In genomic region chr16:84302111-84302954, GRCh38 we compare ENCODE assay signal across 20 cellular contexts. TPM values are rescaled to one million over a fixed set of nuclear protein-coding genes. Genes with fewer than 3 reads are reported as not detected.
A peak's percentile ranks its signal among the peaks of the same experiment; 100 is the strongest.
DNase-seq lines count a peak whose midpoint lies in the region; ATAC-seq, FAIRE-seq and TF ChIP-seq lines count a peak whose summit lies in the region.
"Had no signal": no experiment of that assay in that cellular context is flagged by ENCODE, and none has a peak within 500 bp of the region (broad histone marks: within the 10 kb centered on the region; RNA-seq: fewer than 3 reads in every experiment).

No MANE protein-coding gene starts in this region.

- H3K9me3 ChIP-seq in AG04450 (ENCODE audit: control insufficient read depth, insufficient read depth, low read length) = no peaks in the 10 kb centered on the region; the same call in 1 of the 2 replicates
- no peaks in the 10 kb centered on the region for H3K9me3 ChIP-seq in kidney (ENCODE audit: control insufficient read depth in 1 of 2, low read length in 2 of 2)
- H3K9me3 ChIP-seq in sigmoid colon = no peaks in the 10 kb centered on the region
- no peaks in the 10 kb centered on the region for H3K9me3 ChIP-seq in thyroid gland
- H3K9me3 ChIP-seq: MG63 had no signal

- intact Hi-C loops in kidney (cut with DNase I) = no loop called here
- intact Hi-C loops in sigmoid colon (cut with DNase I) = no loop called here
- intact Hi-C loops in thyroid gland (cut with DNase I) = no loop called here

- H3K4me1 ChIP-seq in kidney (ENCODE audit: control insufficient read depth in 1 of 2, insufficient read depth in 1 of 2, low read depth in 1 of 2, low read length in 2 of 2) (peaks cover 5 to 6% of the 10 kb centered on the region in 2 donors), sigmoid colon (peaks cover 0 to 78% (median 77%) of the 10 kb centered on the region in 4 donors), thyroid gland (no peaks in the 10 kb centered on the region)

- DNase-seq in AG04450 (ENCODE audit: low read depth, low spot score) (no peak), caudate nucleus (lab: John Stamatoyannopoulos, UW) (peak in 15 of 61 donors; percentile 6 to 69 (median 30)), kidney (peak; percentile 61), sigmoid colon (no peak), thyroid gland (no peak), omental fat pad (ENCODE audit: low spot score) (no peak), 8988T (no peak)
- DNase-seq: activated CD8-positive, alpha-beta memory T cell treated with anti-CD3 and anti-CD28 coated beads for 24 hours; CD4-positive, CD25-positive, alpha-beta regulatory T cell; DND-41; MG63; naive B cell; NCI-H2029 treated with DMSO at 0.1 percent for 48 hours; NCI-H524 treated with DMSO at 0.1 percent for 48 hours; right cardiac atrium; stimulated activated CD4-positive, alpha-beta T cell treated with anti-CD3 and anti-CD28 coated beads, Interleukin-4, amount 100 ng/mL, for 1 hour; stimulated activated CD8-positive, alpha-beta memory T cell treated with anti-CD3 and anti-CD28 coated beads, Interleukin-4, amount 100 ng/mL, for 48 hours had no signal

- H3K4me3 ChIP-seq in AG04450 (ENCODE audit: low read depth, low read length) = no peak overlapping the region
- H3K4me3 ChIP-seq in kidney (ENCODE audit: low read length in 2 of 2) = no peak overlapping the region
- H3K4me3 ChIP-seq in sigmoid colon = no peak overlapping the region
- no peak overlapping the region for H3K4me3 ChIP-seq in thyroid gland (replicated peaks in 1 of 3)
- H3K4me3 ChIP-seq: MG63 had no signal

- CTCF ChIA-PET in AG04450 (lab: Charles Lee) = interaction anchor here (0.7 to 4.6 kb wide), 3 partner anchors 25 to 220 kb away, joined by 3 to 20 read pairs (median 8); partner anchors contain the start of gene TAF1C

- H3K27ac ChIP-seq in AG04450 (ENCODE audit: low read depth, low read length) (peak overlapping the region; percentile 87), caudate nucleus (ENCODE audit: low read depth, low read length) (peak overlapping the region; percentile 79), kidney (ENCODE audit: low read depth in 2 of 2, low read length in 2 of 2) (peak overlapping the region; percentile 73 to 79), sigmoid colon (peak overlapping the region; percentile 75 to 94 (median 88)), thyroid gland (peak overlapping the region in 1 of 3 donors; percentile 35)
- H3K27ac ChIP-seq: epithelial cell of prostate had no signal

- peak overlapping the region in 1 of 2 donors; percentile 27 for H3K9ac ChIP-seq in kidney (ENCODE audit: low read length in 2 of 2)

- POLR2A ChIA-PET in AG04450 (lab: Yijun Ruan, JAX) = interaction anchor here (0.7 to 1.2 kb wide), 2 partner anchors 16 to 57 kb away, joined by 4 to 8 read pairs; no protein-coding TSS in a partner anchor

- TF ChIP-seq EP300 in sigmoid colon (IDR thresholded peaks at IDR 0.05) = no peak

- TF ChIP-seq CTCF in AG04450 (IDR thresholded peaks at IDR 0.05; ENCODE audit: low read depth, low read length) = no peak
- TF ChIP-seq CTCF in kidney (IDR thresholded peaks at IDR 0.05; ENCODE audit: borderline replicate concordance, extremely low read depth, insufficient read depth) = no peak
- no peak for TF ChIP-seq CTCF in sigmoid colon (IDR thresholded peaks at IDR 0.05)
- TF ChIP-seq CTCF in thyroid gland (IDR thresholded peaks at IDR 0.05) = no peak
- no peak for TF ChIP-seq CTCF in omental fat pad (IDR thresholded peaks at IDR 0.05)

- peaks cover 8% of the 10 kb centered on the region for H3K27me3 ChIP-seq in AG04450 (ENCODE audit: control insufficient read depth, insufficient read depth, low read length)
- H3K27me3 ChIP-seq in sigmoid colon = no peaks in the 10 kb centered on the region
- no peaks in the 10 kb centered on the region for H3K27me3 ChIP-seq in thyroid gland
- H3K27me3 ChIP-seq: MG63 had no signal

- no peak for FAIRE-seq in kidney (lab: Jason Lieb, UNC)

- ATAC-seq in HG02759 (IDR thresholded peaks at IDR 0.05; ENCODE audit: unreplicated experiment) = no peak
- no peak for ATAC-seq in omental fat pad (ENCODE audit: low FRiP score)
- ATAC-seq: activated T-helper 17 cell treated with anti-CD3 and anti-CD28 coated beads, Interleukin-2, amount 50 U/mL, for 72 hours had no signal

- whole genome bisulfite sequencing in sigmoid colon, 2 donors = 65 to 73% methylated on average over 28 of the region's 28 CpGs
- WGBS in thyroid gland, 2 donors = 67 to 68% methylated on average over 28 of the region's 28 CpGs

- TF ChIP-seq POLR2A in sigmoid colon (IDR thresholded peaks at IDR 0.05) (no peak), thyroid gland (IDR thresholded peaks at IDR 0.05) (no peak)

- no peaks in the 10 kb centered on the region for H3K36me3 ChIP-seq in kidney (ENCODE audit: control insufficient read depth in 1 of 2, insufficient read depth in 2 of 2, low read length in 2 of 2)
- H3K36me3 ChIP-seq in sigmoid colon = no peaks in the 10 kb centered on the region
- H3K36me3 ChIP-seq in thyroid gland = no peaks in the 10 kb centered on the region
- H3K36me3 ChIP-seq: MG63 had no signal

RNA-seq across cellular contexts. Expression of gene WFDC1, which starts 7.7 kb away (rescaled TPM):
- polyA plus RNA-seq in AG04450 (2011; rRNA removed) = 19.9 and 21.0 TPM in 2 replicates
- polyA minus RNA-seq in AG04450 (2011; rRNA and poly(A)+ RNA removed) = 8.5 and 9.1 TPM in 2 replicates
- 11.1 TPM for total RNA-seq in kidney
- 34.8 TPM for polyA plus RNA-seq in kidney (ENCODE audit: insufficient read depth, low read depth, low replicate concordance)
- 100 to 1,000 TPM in 2 of 4 donors, 10 to 100 TPM in 2; 15.3 to 173 (median 103) TPM for total RNA-seq in sigmoid colon
- polyA plus RNA-seq in sigmoid colon = 1 to 10 TPM; 3.0 to 6.6 (median 3.7) TPM
- total RNA-seq in thyroid gland = 1 to 10 TPM in 3 of 4 donors, not detected in 1; 1.3 to 2.1 (median 1.6) TPM
- total RNA-seq in omental fat pad = 1 to 10 TPM in 3 of 4 donors, under 1 TPM in 1; 0.36 to 4.7 (median 2.5) TPM
- total RNA-seq: CD4-positive, CD25-positive, alpha-beta regulatory T cell had no signal
- polyA plus RNA-seq: CD4-positive, CD25-positive, alpha-beta regulatory T cell had no signal
